Comparison of ENCODE assay signal across 23 cellular contexts in the genomic region with DNA sequence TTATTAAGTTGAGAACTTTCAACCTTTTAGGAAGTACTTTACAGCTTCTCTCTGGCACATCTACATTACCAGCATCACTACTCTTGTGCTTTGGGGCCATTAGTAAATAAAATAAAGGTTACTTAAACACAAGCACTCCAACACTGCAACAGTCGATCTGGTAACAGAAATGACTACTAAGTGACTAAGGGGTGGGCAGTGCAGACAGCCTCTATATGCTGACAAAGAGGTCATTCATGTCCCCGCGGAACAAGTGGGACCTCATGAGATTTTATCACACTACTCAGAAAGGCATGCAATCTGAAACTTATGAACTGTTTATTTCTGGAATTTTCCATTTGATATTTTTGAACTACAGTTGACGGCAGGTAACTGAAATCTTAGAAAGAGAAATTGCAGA.
A peak's percentile ranks its signal among the peaks of the same experiment; 100 is the strongest.
DNase-seq lines count a peak whose midpoint lies in the region; ATAC-seq and TF ChIP-seq lines count a peak whose summit lies in the region.
"Had no signal": no experiment of that assay in that cellular context is flagged by ENCODE, and none has a peak within 500 bp of the region (broad histone marks: within the 10 kb centered on the region; RNA-seq: fewer than 3 reads in every experiment).

No MANE protein-coding gene starts in this region.

- TF ChIP-seq CTCF in retinal pigment epithelial cell (conservative IDR thresholded peaks at IDR 0.05; ENCODE audit: low read depth, low read length): no peak

- in situ Hi-C loops in SK-MEL-5 (cut with HindIII; ENCODE audit: low pct_unique_long_range_greater_than_20kb, low sequenced_read_pairs): no loop called here

- no peak overlapping the region for H3K4me3 ChIP-seq in retinal pigment epithelial cell (ENCODE audit: low read length)
- H3K4me3 ChIP-seq: coronary artery, lung had no signal

- no peaks in the 10 kb centered on the region for H3K9me3 Mint-ChIP-seq in activated naive CD8-positive, alpha-beta T cell treated with anti-CD3 and anti-CD28 coated beads, Interleukin-2, amount 50 U/mL, for 24 hours
- no peaks in the 10 kb centered on the region for H3K9me3 Mint-ChIP-seq in activated naive CD8-positive, alpha-beta T cell treated with anti-CD3 and anti-CD28 coated beads for 36 hours
- H3K9me3 Mint-ChIP-seq: endodermal cell had no signal

- no peak overlapping the region for H3K27ac Mint-ChIP-seq in activated naive CD8-positive, alpha-beta T cell treated with anti-CD3 and anti-CD28 coated beads, Interleukin-2, amount 50 U/mL, for 24 hours
- H3K27ac Mint-ChIP-seq in activated naive CD8-positive, alpha-beta T cell treated with anti-CD3 and anti-CD28 coated beads for 36 hours: no peak overlapping the region
- H3K27ac Mint-ChIP-seq: endodermal cell, WTC11 had no signal

- peaks cover 9% of the 10 kb centered on the region for H3K36me3 Mint-ChIP-seq in activated naive CD8-positive, alpha-beta T cell treated with anti-CD3 and anti-CD28 coated beads, Interleukin-2, amount 50 U/mL, for 24 hours (ENCODE audit: low read depth)
- H3K36me3 Mint-ChIP-seq in activated naive CD8-positive, alpha-beta T cell treated with anti-CD3 and anti-CD28 coated beads for 36 hours: peaks cover 13% of the 10 kb centered on the region

- DNase-seq in activated naive CD8-positive, alpha-beta T cell treated with anti-CD3 and anti-CD28 coated beads, Interleukin-2, amount 50 U/mL, for 24 hours: no peak
- no peak for DNase-seq in activated naive CD8-positive, alpha-beta T cell treated with anti-CD3 and anti-CD28 coated beads for 36 hours
- DNase-seq in SK-MEL-5 (ENCODE audit: low read depth, low spot score) (peak; percentile 56), kidney tubule cell (ENCODE audit: low spot score) (peak; percentile 14), retinal pigment epithelial cell (ENCODE audit: low read depth) (peak; percentile 1), NCI-H146 treated with DMSO at 0.1 percent for 48 hours (lab: John Stamatoyannopoulos, UW; ENCODE audit: unreplicated experiment) (no peak)
- DNase-seq in activated CD8-positive, alpha-beta memory T cell treated with anti-CD3 and anti-CD28 coated beads for 24 hours: no peak
- DNase-seq in activated CD4-positive, alpha-beta T cell treated with anti-CD3 and anti-CD28 coated beads, Interleukin-2, amount 50 U/mL, for 1 hour: no peak
- DNase-seq: activated CD4-positive, alpha-beta T cell treated with anti-CD3 and anti-CD28 coated beads, Interleukin-2, amount 50 U/mL, for 48 hours; activated gamma-delta T cell; CD4-positive, alpha-beta memory T cell; DMS153; endodermal cell; GDM1; NCI-H1092; NCI-H2081; NCI-H345; NCI-H774; small intestine; stimulated activated CD4-positive, alpha-beta T cell treated with anti-CD3 and anti-CD28 coated beads, Interleukin-2, amount 100 ng/mL, for 24 hours had no signal

- ATAC-seq in activated naive CD8-positive, alpha-beta T cell treated with anti-CD3 and anti-CD28 coated beads, Interleukin-2, amount 50 U/mL, for 24 hours: peak; percentile 46
- ATAC-seq: WTC11 had no signal

- no peaks in the 10 kb centered on the region for H3K27me3 Mint-ChIP-seq in activated naive CD8-positive, alpha-beta T cell treated with anti-CD3 and anti-CD28 coated beads, Interleukin-2, amount 50 U/mL, for 24 hours
- no peaks in the 10 kb centered on the region for H3K27me3 Mint-ChIP-seq in activated naive CD8-positive, alpha-beta T cell treated with anti-CD3 and anti-CD28 coated beads for 36 hours
- H3K27me3 Mint-ChIP-seq: CD4-positive, alpha-beta memory T cell had no signal

- H3K4me1 Mint-ChIP-seq in activated naive CD8-positive, alpha-beta T cell treated with anti-CD3 and anti-CD28 coated beads, Interleukin-2, amount 50 U/mL, for 24 hours: peaks cover 4% of the 10 kb centered on the region
- peaks cover 4% of the 10 kb centered on the region for H3K4me1 Mint-ChIP-seq in activated naive CD8-positive, alpha-beta T cell treated with anti-CD3 and anti-CD28 coated beads for 36 hours
- H3K4me1 Mint-ChIP-seq: endodermal cell, WTC11 had no signal

- H3K4me3 Mint-ChIP-seq in activated naive CD8-positive, alpha-beta T cell treated with anti-CD3 and anti-CD28 coated beads, Interleukin-2, amount 50 U/mL, for 24 hours: no peak overlapping the region
- H3K4me3 Mint-ChIP-seq in activated naive CD8-positive, alpha-beta T cell treated with anti-CD3 and anti-CD28 coated beads for 36 hours: no peak overlapping the region
- H3K4me3 Mint-ChIP-seq: CD4-positive, alpha-beta memory T cell; endodermal cell; WTC11 had no signal

Comparison
In these comparisons a context has a peak if more than half of its experiments do, and no peak if none do; other contexts are left out.
1. DNase-seq: peak in SK-MEL-5 (single experiment), kidney tubule cell (single experiment) and retinal pigment epithelial cell (single experiment); none in activated naive CD8-positive, alpha-beta T cell treated with anti-CD3 and anti-CD28 coated beads, Interleukin-2, amount 50 U/mL, for 24 hours (single experiment), activated naive CD8-positive, alpha-beta T cell treated with anti-CD3 and anti-CD28 coated beads for 36 hours (single experiment), activated CD8-positive, alpha-beta memory T cell treated with anti-CD3 and anti-CD28 coated beads for 24 hours (single experiment), NCI-H146 treated with DMSO at 0.1 percent for 48 hours (single experiment) and activated CD4-positive, alpha-beta T cell treated with anti-CD3 and anti-CD28 coated beads, Interleukin-2, amount 50 U/mL, for 1 hour (single experiment).